8 cellular contexts compared by ENCODE assay signal in genomic region chr1:110338200-110339039, GRCh38. TPM values are rescaled to one million over a fixed set of nuclear protein-coding genes. Genes with fewer than 3 reads are reported as not detected.
DNase-seq lines count a peak whose midpoint lies in the region; ATAC-seq lines count a peak whose summit lies in the region.

No MANE protein-coding gene starts in this region.

- 0% methylated on average over 79 to 80 of the region's 80 CpGs for WGBS in ectodermal cell, 2 experiments

- H3K9me3 Mint-ChIP-seq in CD4-positive, CD25-positive, alpha-beta regulatory T cell = no peaks in the 10 kb centered on the region
- H3K9me3 Mint-ChIP-seq in activated CD4-positive, alpha-beta memory T cell treated with anti-CD3 and anti-CD28 coated beads, Interleukin-2, amount 10 ng/mL, durations not matched to agents 7 days and 5 days = no peaks in the 10 kb centered on the region
- H3K9me3 Mint-ChIP-seq in memory B cell = no peaks in the 10 kb centered on the region

- peak overlapping the region in 1 of 3 donors; percentile 98 for H3K27ac Mint-ChIP-seq in CD4-positive, CD25-positive, alpha-beta regulatory T cell
- no peak overlapping the region for H3K27ac Mint-ChIP-seq in activated CD4-positive, alpha-beta memory T cell treated with anti-CD3 and anti-CD28 coated beads, Interleukin-2, amount 10 ng/mL, durations not matched to agents 7 days and 5 days
- no peak overlapping the region for H3K27ac Mint-ChIP-seq in memory B cell

- peak; percentile 93 to 100 (median 99) for DNase-seq in CD4-positive, CD25-positive, alpha-beta regulatory T cell
- peak; percentile 100 for DNase-seq in NCI-H82 (lab: John Stamatoyannopoulos, UW)
- DNase-seq in activated CD4-positive, alpha-beta memory T cell treated with anti-CD3 and anti-CD28 coated beads, Interleukin-2, amount 10 ng/mL, durations not matched to agents 7 days and 5 days = peak; percentile 97
- DNase-seq in memory B cell (ENCODE audit: low spot score in 2 of 2) = peak; percentile 97
- DNase-seq in stimulated activated CD8-positive, alpha-beta memory T cell treated with anti-CD3 and anti-CD28 coated beads, Interleukin-12 subunit alpha, Interleukin-12 subunit beta, amount 100 ng/mL, for 24 hours (ENCODE audit: extremely low read depth) = peak; percentile 87

- H3K27me3 ChIP-seq in CD4-positive, CD25-positive, alpha-beta regulatory T cell (ENCODE audit: control insufficient read depth, insufficient read depth, low read length) = no peaks in the 10 kb centered on the region
- no peaks in the 10 kb centered on the region for H3K27me3 ChIP-seq in ectodermal cell (ENCODE audit: control insufficient read depth, insufficient read depth, low read length, poor library complexity, severe bottlenecking)

- peaks cover 19% of the 10 kb centered on the region for H3K36me3 Mint-ChIP-seq in CD4-positive, CD25-positive, alpha-beta regulatory T cell
- peaks cover 42% of the 10 kb centered on the region for H3K36me3 Mint-ChIP-seq in activated CD4-positive, alpha-beta memory T cell treated with anti-CD3 and anti-CD28 coated beads, Interleukin-2, amount 10 ng/mL, durations not matched to agents 7 days and 5 days (ENCODE audit: low read depth)
- H3K36me3 Mint-ChIP-seq in memory B cell = peaks cover 18% of the 10 kb centered on the region

- CTCF ChIA-PET in activated CD4-positive, alpha-beta memory T cell treated with anti-CD3 and anti-CD28 coated beads, Interleukin-2, amount 10 ng/mL, durations not matched to agents 7 days and 5 days (lab: Charles Lee) = interaction anchor here (0.8 to 5.6 kb wide), 27 partner anchors 11 to 790 kb away, joined by 3 to 86 read pairs (median 4); partner anchors contain the start of genes AHCYL1, GNAI3, KCNC4 and LAMTOR5

- H3K27me3 Mint-ChIP-seq in CD4-positive, CD25-positive, alpha-beta regulatory T cell = no peaks in the 10 kb centered on the region
- H3K27me3 Mint-ChIP-seq in activated CD4-positive, alpha-beta memory T cell treated with anti-CD3 and anti-CD28 coated beads, Interleukin-2, amount 10 ng/mL, durations not matched to agents 7 days and 5 days = no peaks in the 10 kb centered on the region
- H3K27me3 Mint-ChIP-seq in memory B cell = no peaks in the 10 kb centered on the region

- POLR2A ChIA-PET in activated CD4-positive, alpha-beta memory T cell treated with anti-CD3 and anti-CD28 coated beads, Interleukin-2, amount 10 ng/mL, durations not matched to agents 7 days and 5 days (lab: Charles Lee) = interaction anchor here (0.7 to 9.8 kb wide), 44 partner anchors 9 to 1691 kb away, joined by 3 to 142 read pairs (median 5); partner anchors contain the start of genes AHCYL1, CD53, GNAI3 and KCNA3

- H3K36me3 ChIP-seq in CD4-positive, CD25-positive, alpha-beta regulatory T cell (ENCODE audit: control insufficient read depth, insufficient read depth, low read length) = peaks cover 20% of the 10 kb centered on the region
- peaks cover 13% of the 10 kb centered on the region for H3K36me3 ChIP-seq in ectodermal cell (ENCODE audit: control insufficient read depth, insufficient read depth, low read length)

- ATAC-seq in CD4-positive, CD25-positive, alpha-beta regulatory T cell (ENCODE audit: low read depth in 2 of 2) = peak; percentile 73 to 76
- ATAC-seq in GM19455 (IDR thresholded peaks at IDR 0.05; ENCODE audit: unreplicated experiment) (peak; percentile 70), HG03575 (IDR thresholded peaks at IDR 0.05; ENCODE audit: extremely low read depth, insufficient number of reproducible peaks, low FRiP score, unreplicated experiment) (peak; percentile 38), memory B cell (ENCODE audit: low read depth) (peak; percentile 71)

- no peak overlapping the region for H3K4me3 Mint-ChIP-seq in CD4-positive, CD25-positive, alpha-beta regulatory T cell
- no peak overlapping the region for H3K4me3 Mint-ChIP-seq in activated CD4-positive, alpha-beta memory T cell treated with anti-CD3 and anti-CD28 coated beads, Interleukin-2, amount 10 ng/mL, durations not matched to agents 7 days and 5 days
- H3K4me3 Mint-ChIP-seq in memory B cell = no peak overlapping the region

- peaks cover under 1 to 53% (median 34%) of the 10 kb centered on the region in 4 donors for H3K4me1 Mint-ChIP-seq in CD4-positive, CD25-positive, alpha-beta regulatory T cell
- H3K4me1 Mint-ChIP-seq in activated CD4-positive, alpha-beta memory T cell treated with anti-CD3 and anti-CD28 coated beads, Interleukin-2, amount 10 ng/mL, durations not matched to agents 7 days and 5 days = peaks cover 54% of the 10 kb centered on the region
- peaks cover 31% of the 10 kb centered on the region for H3K4me1 Mint-ChIP-seq in memory B cell

- H3K27ac ChIP-seq in CD4-positive, CD25-positive, alpha-beta regulatory T cell (ENCODE audit: insufficient read depth, low read length, poor library complexity, severe bottlenecking) = peak overlapping the region; percentile 99
- H3K27ac ChIP-seq in ectodermal cell (ENCODE audit: insufficient read depth, low read depth, low read length, poor library complexity, severe bottlenecking) = peak overlapping the region; percentile 94

- peak overlapping the region; percentile 99 for H3K4me3 ChIP-seq in CD4-positive, CD25-positive, alpha-beta regulatory T cell (ENCODE audit: low read depth, low read length)
- peak overlapping the region; percentile 89 for H3K4me3 ChIP-seq in ectodermal cell (ENCODE audit: insufficient read depth, low read depth, low read length)

- no peaks in the 10 kb centered on the region for H3K9me3 ChIP-seq in CD4-positive, CD25-positive, alpha-beta regulatory T cell (ENCODE audit: control insufficient read depth in 2 of 2, low read length in 2 of 2)
- no peaks in the 10 kb centered on the region for H3K9me3 ChIP-seq in ectodermal cell (ENCODE audit: control insufficient read depth, low read length)

- H3K4me1 ChIP-seq in CD4-positive, CD25-positive, alpha-beta regulatory T cell (ENCODE audit: control insufficient read depth, insufficient read depth, low read length, poor library complexity, severe bottlenecking) = peaks cover 46% of the 10 kb centered on the region
- peaks cover 17% of the 10 kb centered on the region for H3K4me1 ChIP-seq in ectodermal cell (ENCODE audit: control insufficient read depth, insufficient read depth, low read length)

RNA-seq across cellular contexts. Expression of gene RBM15, which starts 0.8 kb away (rescaled TPM):
- 53.3 TPM for total RNA-seq in CD4-positive, CD25-positive, alpha-beta regulatory T cell
- polyA plus RNA-seq in CD4-positive, CD25-positive, alpha-beta regulatory T cell = 10 to 100 TPM in 3 of 4 donors, 1 to 10 TPM in 1; 7.5 to 12.9 (median 11.6) TPM
- total RNA-seq in activated CD4-positive, alpha-beta memory T cell treated with anti-CD3 and anti-CD28 coated beads, Interleukin-2, amount 10 ng/mL, durations not matched to agents 7 days and 5 days = 10 to 100 TPM; 63.4 to 68.1 TPM
- 29.1 TPM for polyA plus RNA-seq in ectodermal cell (2013, experiment 1 of 4)
- 29.7 TPM for polyA plus RNA-seq in ectodermal cell (2013, experiment 2 of 4)
- polyA plus RNA-seq in ectodermal cell (2013, experiment 3 of 4) = 19.0 TPM
- polyA plus RNA-seq in ectodermal cell (2013, experiment 4 of 4) = 19.4 TPM

RNA-seq across cellular contexts. Expression of gene SLC16A4, which starts 52.4 kb away (rescaled TPM):
- total RNA-seq in CD4-positive, CD25-positive, alpha-beta regulatory T cell = not detected
- polyA plus RNA-seq in CD4-positive, CD25-positive, alpha-beta regulatory T cell = under 1 TPM; 0.31 to 0.73 (median 0.65) TPM
- under 1 TPM; 0.35 to 0.55 TPM for total RNA-seq in activated CD4-positive, alpha-beta memory T cell treated with anti-CD3 and anti-CD28 coated beads, Interleukin-2, amount 10 ng/mL, durations not matched to agents 7 days and 5 days
- 3.1 TPM for polyA plus RNA-seq in ectodermal cell (2013, experiment 1 of 4)
- polyA plus RNA-seq in ectodermal cell (2013, experiment 2 of 4) = 3.5 TPM
- polyA plus RNA-seq in ectodermal cell (2013, experiment 3 of 4) = 2.2 TPM
- polyA plus RNA-seq in ectodermal cell (2013, experiment 4 of 4) = 2.8 TPM

Comparison
In these comparisons a context has a peak if more than half of its experiments do, and no peak if none do; other contexts are left out.
1. Peak in every context shown above with its lines: DNase-seq, ATAC-seq, H3K4me3 ChIP-seq and H3K27ac ChIP-seq.